1 cellular context compared by ENCODE assay signal in the genomic region with DNA sequence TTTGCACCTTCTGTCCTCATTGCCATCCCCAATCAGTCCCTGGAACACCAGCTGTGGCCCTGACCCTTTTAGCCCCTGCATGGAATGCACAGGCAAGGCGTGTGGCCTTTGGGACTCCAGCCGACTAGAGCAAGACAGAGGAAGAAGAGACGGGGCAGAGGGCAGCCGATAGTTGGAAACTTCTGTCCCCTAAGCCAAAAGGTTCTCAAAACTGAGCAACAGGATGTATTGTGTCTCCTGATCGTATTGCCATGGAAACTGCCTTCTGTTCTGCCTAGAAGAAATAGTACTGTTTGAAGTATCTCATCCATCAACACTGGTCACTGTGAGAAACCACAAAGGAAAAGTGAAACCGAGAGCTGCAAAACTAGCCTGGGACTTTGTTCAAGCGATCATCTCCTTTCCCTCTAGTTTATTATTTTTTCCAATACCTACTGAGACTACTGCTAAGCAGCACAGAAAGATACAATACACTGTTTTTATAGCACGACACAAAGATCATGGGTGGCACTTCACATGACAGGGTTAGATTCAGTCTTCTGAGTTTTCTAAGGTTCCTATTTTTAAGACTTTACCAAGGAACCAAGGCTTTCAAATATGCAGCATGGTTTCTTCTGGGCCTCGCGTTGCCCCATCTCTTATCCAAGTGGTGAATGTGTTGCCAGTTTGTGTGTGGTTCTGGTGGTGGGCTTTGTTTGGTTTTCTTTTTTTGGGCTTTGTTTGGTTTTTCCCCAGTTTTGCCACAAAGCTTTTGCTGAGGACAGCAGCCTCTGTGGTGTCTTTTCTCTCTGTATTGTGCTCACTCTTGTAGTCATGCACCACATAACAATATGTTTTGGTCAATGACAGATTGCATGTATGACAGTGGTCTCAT.
A peak's percentile ranks its signal among the peaks of the same experiment; 100 is the strongest.
TF ChIP-seq lines count a peak whose summit lies in the region.

No MANE protein-coding gene starts in this region.

TF ChIP-seq in GM12878, 131 proteins besides CTCF, POLR2A, EP300 and RAD21 (continued from another document):
- TF ChIP-seq ASH2L (IDR thresholded peaks at IDR 0.05; ENCODE audit: borderline replicate concordance, low read depth) (0 out of 2 replicates have a peak, but pooled peaks have one; percentile 45), BMI1 (IDR thresholded peaks at IDR 0.05; ENCODE audit: borderline replicate concordance) (peak; percentile 91), STAT1 (conservative IDR thresholded peaks at IDR 0.05) (no peak), FOXM1 (IDR thresholded peaks at IDR 0.05; ENCODE audit: low read depth, low read length) (peak; percentile 42; the same call in 1 of the 2 replicates), EED (IDR thresholded peaks at IDR 0.05; ENCODE audit: low read depth) (peak; percentile 90)
